Comparison of ENCODE assay signal across 8 cellular contexts in genomic region chr5:7517006-7517405, GRCh38.
"Had no signal": no experiment of that assay in that cellular context is flagged by ENCODE, and none has a peak within 500 bp of the region (broad histone marks: within the 10 kb centered on the region; RNA-seq: fewer than 3 reads in every experiment).

No MANE protein-coding gene starts in this region.

- H3K9me3 ChIP-seq: HAP-1 had no signal

- H3K27ac Mint-ChIP-seq: HFFc6 had no signal

- H3K4me3 ChIP-seq: HAP-1, K562 had no signal

- DNase-seq: GOT3, H7, HFFc6, IMR-90, KG1 had no signal

- H3K4me1 ChIP-seq: HAP-1 had no signal

- ATAC-seq: HCT116, K562 had no signal

- H3K36me3 ChIP-seq: HAP-1 had no signal

- H3K4me3 Mint-ChIP-seq: HFFc6 had no signal
